ENCODE assay signal across 8 cellular contexts in genomic region chr3:88149516-88150362, GRCh38. TPM values are rescaled to one million over a fixed set of nuclear protein-coding genes. Genes with fewer than 3 reads are reported as not detected.
DNase-seq lines count a peak whose midpoint lies in the region; ATAC-seq and TF ChIP-seq lines count a peak whose summit lies in the region.

Gene C3orf38 (plus strand): TSS chr3:88149959. CDS start chr3:88150053, 94 bp downstream.

- H3K36me3 Mint-ChIP-seq in chondrocyte (ENCODE audit: low read depth) = peaks cover 3% of the 10 kb centered on the region

- no peaks in the 10 kb centered on the region for H3K36me3 ChIP-seq in kidney epithelial cell (ENCODE audit: control insufficient read depth, insufficient read depth, low read length)

- DNase-seq in AML-193 (lab: John Stamatoyannopoulos, UW) (peak; percentile 92 to 93), NCI-H446 treated with DMSO at 0.1 percent for 48 hours (lab: John Stamatoyannopoulos, UW) (peak; percentile 81), chondrocyte (ENCODE audit: low spot score) (peak; percentile 95), kidney epithelial cell (ENCODE audit: low read depth) (peak; percentile 65)
- peak; percentile 68 for DNase-seq in activated CD4-positive, alpha-beta T cell treated with anti-CD3 and anti-CD28 coated beads for 1 hour
- DNase-seq in stimulated activated CD4-positive, alpha-beta T cell treated with anti-CD3 and anti-CD28 coated beads, Interleukin-15, amount 100 ng/mL, for 24 hours = peak; percentile 85

- peaks cover 24% of the 10 kb centered on the region for H3K4me1 Mint-ChIP-seq in chondrocyte (ENCODE audit: low read depth)

- H3K9me3 Mint-ChIP-seq in chondrocyte (ENCODE audit: low read depth) = no peaks in the 10 kb centered on the region

- no peaks in the 10 kb centered on the region for H3K27me3 Mint-ChIP-seq in chondrocyte (ENCODE audit: low read depth)

- H3K27me3 ChIP-seq in kidney epithelial cell (ENCODE audit: control insufficient read depth, insufficient read depth, low read length) = no peaks in the 10 kb centered on the region

- H3K4me3 Mint-ChIP-seq in chondrocyte (ENCODE audit: unreplicated experiment) = peak within 1 kb of the TSS; percentile 94

- TF ChIP-seq CTCF in chondrocyte (IDR thresholded peaks at IDR 0.05) (no peak), kidney epithelial cell (IDR thresholded peaks at IDR 0.05; ENCODE audit: insufficient read depth, low read length, poor library complexity, severe bottlenecking) (no peak)

- H3K4me3 ChIP-seq in kidney epithelial cell (ENCODE audit: low read depth, low read length) = peak within 1 kb of the TSS; percentile 77

- peak within 1 kb of the TSS; percentile 99 for H3K27ac Mint-ChIP-seq in chondrocyte (ENCODE audit: unreplicated experiment)

- ATAC-seq in HG03378 (IDR thresholded peaks at IDR 0.05; ENCODE audit: unreplicated experiment) = peak; percentile 78

- TF ChIP-seq POLR2A in GM19099 (IDR thresholded peaks at IDR 0.05; ENCODE audit: extremely low read depth, insufficient read length, low read depth) = peak; percentile 77

RNA-seq across cellular contexts. Expression of gene C3orf38, which starts in this region (rescaled TPM):
- total RNA-seq in chondrocyte (25.4 to 28.6 TPM (median 27.0 TPM) in 3 replicates), kidney epithelial cell (26.9 and 27.0 TPM in 2 replicates)

Comparison
In these comparisons a context has a peak if more than half of its experiments do, and no peak if none do; other contexts are left out.
1. Peak in every context shown above with its lines: DNase-seq, ATAC-seq and H3K4me3 ChIP-seq.